8 cellular contexts compared by ENCODE assay signal in the genomic region with DNA sequence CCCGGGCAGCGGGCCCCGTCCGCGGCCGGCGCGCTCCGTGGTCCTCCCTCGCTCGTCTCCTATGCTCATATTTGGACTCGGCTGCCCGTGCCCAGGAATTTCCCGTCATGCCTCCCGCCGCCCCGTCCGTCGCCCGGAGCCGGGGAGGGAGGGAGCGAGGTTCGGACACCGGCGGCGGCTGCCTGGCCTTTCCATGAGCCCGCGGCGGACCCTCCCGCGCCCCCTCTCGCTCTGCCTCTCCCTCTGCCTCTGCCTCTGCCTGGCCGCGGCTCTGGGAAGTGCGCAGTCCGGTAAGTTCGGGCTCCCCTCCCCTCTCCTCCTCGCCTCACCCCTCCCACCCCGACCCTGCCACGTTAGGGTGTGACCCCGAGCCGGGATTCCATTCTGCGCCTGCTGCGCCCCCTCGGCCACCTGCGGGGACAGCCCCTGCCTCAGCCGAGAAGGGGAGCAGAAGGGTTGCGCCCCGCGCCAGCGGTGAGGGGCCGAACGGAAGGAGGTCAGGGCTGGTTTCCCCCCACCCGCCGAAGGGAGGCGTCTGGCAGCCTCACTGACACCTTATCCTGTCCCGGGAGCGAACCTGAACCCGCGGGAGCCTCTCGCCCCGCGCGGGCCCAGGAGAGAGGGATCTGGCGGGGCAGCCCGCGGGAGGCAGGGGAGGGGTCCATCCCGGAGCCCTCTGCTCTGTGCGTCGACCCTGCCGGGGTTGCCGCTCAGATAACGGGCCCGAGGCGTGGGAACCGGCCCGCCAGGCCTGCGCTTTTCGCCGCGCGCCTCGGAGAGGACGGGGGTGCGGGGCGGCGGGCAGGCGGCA. TPM values are rescaled to one million over a fixed set of nuclear protein-coding genes. Genes with fewer than 3 reads are reported as not detected.
DNase-seq lines count a peak whose midpoint lies in the region; ATAC-seq and TF ChIP-seq lines count a peak whose summit lies in the region.

TSS of gene MSRB3 (plus strand) at position 108 of the 811 bp plus-strand sequence. CDS start 29,897 bp downstream, outside the sequence.

- peak; percentile 60 for ATAC-seq in GM19455 (IDR thresholded peaks at IDR 0.05; ENCODE audit: unreplicated experiment)
- no peak for ATAC-seq in GM21576 (IDR thresholded peaks at IDR 0.05; ENCODE audit: unreplicated experiment)

- no peaks in the 10 kb centered on the region for H3K9me3 Mint-ChIP-seq in Caco-2 (ENCODE audit: unreplicated experiment)

- TF ChIP-seq CTCF in Caco-2 (IDR thresholded peaks at IDR 0.05; ENCODE audit: insufficient read depth in 1 of 2, low read depth in 1 of 2, low read length in 1 of 2, severe bottlenecking in 1 of 2, unreplicated experiment in 1 of 2), result peak; percentile 19 to 23
- TF ChIP-seq CTCF in fibroblast of lung (conservative IDR thresholded peaks at IDR 0.05 in 1 of 2, IDR thresholded peaks at IDR 0.05 in 1 of 2; ENCODE audit: low read depth in 1 of 2, low read length in 2 of 2), result peak in 1 of 2 donors; percentile 23

- H3K4me1 ChIP-seq in Caco-2 (no peaks in the 10 kb centered on the region), HUES48 (ENCODE audit: control insufficient read depth, insufficient read depth, low read length) (peaks cover 12% of the 10 kb centered on the region), fibroblast of lung (ENCODE audit: control insufficient read depth, extremely low read depth, insufficient read depth, low read length) (peaks cover 3% of the 10 kb centered on the region), muscle layer of colon (ENCODE audit: insufficient read depth, low read length) (peaks cover 24% of the 10 kb centered on the region)

- peak; percentile 65 to 81 for DNase-seq in Caco-2
- peak; percentile 16 for DNase-seq in activated CD8-positive, alpha-beta memory T cell treated with anti-CD3 and anti-CD28 coated beads, Interleukin-2, amount 50 U/mL, for 4 hours
- DNase-seq in fibroblast of lung (ENCODE audit: low read depth in 2 of 2), result peak; percentile 78 to 81
- peak; percentile 79 for DNase-seq in ureter (ENCODE audit: low spot score)

- peak within 1 kb of the TSS; percentile 71 for H3K4me3 Mint-ChIP-seq in Caco-2 (ENCODE audit: unreplicated experiment)

- H3K4me1 Mint-ChIP-seq in Caco-2 (ENCODE audit: low read depth, unreplicated experiment), result no peaks in the 10 kb centered on the region

- H3K9me3 ChIP-seq in Caco-2, result no peaks in the 10 kb centered on the region
- H3K9me3 ChIP-seq in HUES48 (ENCODE audit: control insufficient read depth, insufficient read depth, low read length), result no peaks in the 10 kb centered on the region
- no peaks in the 10 kb centered on the region for H3K9me3 ChIP-seq in fibroblast of lung (ENCODE audit: control insufficient read depth, insufficient read depth, low read depth, low read length)
- no peaks in the 10 kb centered on the region for H3K9me3 ChIP-seq in muscle layer of colon (ENCODE audit: low read length)

- H3K27ac ChIP-seq in HUES48 (ENCODE audit: low read depth, low read length) (peak within 1 kb of the TSS; percentile 66), fibroblast of lung (ENCODE audit: insufficient read depth, low read length) (peak within 1 kb of the TSS; percentile 90), muscle layer of colon (ENCODE audit: low read depth, low read length) (peak within 1 kb of the TSS; percentile 70)

- no peak within 1 kb of the TSS for H3K27ac Mint-ChIP-seq in Caco-2 (ENCODE audit: unreplicated experiment)

- H3K27me3 ChIP-seq in Caco-2 (replicated peaks; ENCODE audit: control insufficient read depth, insufficient read depth, low read length), result no peaks in the 10 kb centered on the region
- H3K27me3 ChIP-seq in HUES48 (ENCODE audit: control insufficient read depth, insufficient read depth, low read length), result peaks cover 30% of the 10 kb centered on the region
- no peaks in the 10 kb centered on the region for H3K27me3 ChIP-seq in fibroblast of lung (ENCODE audit: control insufficient read depth, insufficient read depth, low read length)
- no peaks in the 10 kb centered on the region for H3K27me3 ChIP-seq in muscle layer of colon (ENCODE audit: control insufficient read depth in 1 of 2, insufficient read depth in 2 of 2, low read length in 2 of 2)

- no peaks in the 10 kb centered on the region for H4K20me1 ChIP-seq in fibroblast of lung (ENCODE audit: control insufficient read depth, extremely low read depth, insufficient read depth, low read length)

- CTCF ChIA-PET in Caco-2 (lab: Charles Lee), result no interaction called here

- peak within 1 kb of the TSS; percentile 93 for H2AFZ ChIP-seq in fibroblast of lung (ENCODE audit: low read length)

- no peaks in the 10 kb centered on the region for H3K36me3 Mint-ChIP-seq in Caco-2 (ENCODE audit: insufficient read depth, unreplicated experiment)

- H3K36me3 ChIP-seq in Caco-2 (ENCODE audit: control insufficient read depth, insufficient read depth, low read length) (no peaks in the 10 kb centered on the region), HUES48 (ENCODE audit: control insufficient read depth, insufficient read depth, low read length) (no peaks in the 10 kb centered on the region), fibroblast of lung (ENCODE audit: control insufficient read depth, insufficient read depth, low read length) (no peaks in the 10 kb centered on the region), muscle layer of colon (ENCODE audit: insufficient read depth, low read length) (peaks cover 5% of the 10 kb centered on the region)

- POLR2A ChIA-PET in Caco-2 (lab: Charles Lee), result no interaction called here

- peaks cover 43% of the 10 kb centered on the region for H3K79me2 ChIP-seq in fibroblast of lung (ENCODE audit: control insufficient read depth, insufficient read depth, low read length)

- BruUV-seq in Caco-2 (replicated peaks; lab: Mats Ljungman, UMichigan), result no TSS peak

- H3K4me3 ChIP-seq in Caco-2 (ENCODE audit: low read depth, low read length) (peak within 1 kb of the TSS; percentile 83), HUES48 (ENCODE audit: low read depth, low read length) (peak within 1 kb of the TSS; percentile 72), fibroblast of lung (replicated peaks in 1 of 4; ENCODE audit: control extremely low read depth in 1 of 4, insufficient read depth in 1 of 4, low read depth in 3 of 4, low read length in 4 of 4) (peak within 1 kb of the TSS; percentile 80 to 95 (median 92)), muscle layer of colon (ENCODE audit: low read depth in 1 of 2, low read length in 2 of 2) (peak within 1 kb of the TSS; percentile 51 to 76)

- intact Hi-C loops in Caco-2 (cut with micrococcal nuclease; ENCODE audit: unreplicated experiment), result no loop called here

- H3K4me2 ChIP-seq in fibroblast of lung (ENCODE audit: extremely low read depth, insufficient read depth, low read length), result peak within 1 kb of the TSS; percentile 87

- H3K9ac ChIP-seq in HUES48 (ENCODE audit: low read depth, low read length) (no peak within 1 kb of the TSS), fibroblast of lung (ENCODE audit: insufficient read depth, low read length) (peak within 1 kb of the TSS; percentile 91), muscle layer of colon (ENCODE audit: low read length) (peak within 1 kb of the TSS; percentile 87)

- no peaks in the 10 kb centered on the region for H3K27me3 Mint-ChIP-seq in Caco-2 (ENCODE audit: insufficient read depth, unreplicated experiment)

RNA-seq across cellular contexts. Expression of gene MSRB3, which starts in this region (rescaled TPM):
- total RNA-seq in Caco-2 (2022) (7.4 and 7.7 TPM in 2 replicates), fibroblast of lung (31.3 and 46.9 TPM in 2 replicates), ureter (66.5 TPM)
- 43.1 and 105 TPM in 2 replicates for polyA plus RNA-seq in fibroblast of lung
- polyA plus RNA-seq in fibroblast of lung (2012), result 31.9 and 66.1 TPM in 2 replicates
- polyA minus RNA-seq in fibroblast of lung (ENCODE audit: low replicate concordance), result 65.8 and 94.2 TPM in 2 replicates

Comparison
In these comparisons a context has a peak if more than half of its experiments do, and no peak if none do; other contexts are left out.
1. DNase-seq: peak in every context shown above with its lines; median percentile 80 in fibroblast of lung; 79 in ureter; 73 in Caco-2; 16 in activated CD8-positive, alpha-beta memory T cell treated with anti-CD3 and anti-CD28 coated beads, Interleukin-2, amount 50 U/mL, for 4 hours.